In the genomic region with DNA sequence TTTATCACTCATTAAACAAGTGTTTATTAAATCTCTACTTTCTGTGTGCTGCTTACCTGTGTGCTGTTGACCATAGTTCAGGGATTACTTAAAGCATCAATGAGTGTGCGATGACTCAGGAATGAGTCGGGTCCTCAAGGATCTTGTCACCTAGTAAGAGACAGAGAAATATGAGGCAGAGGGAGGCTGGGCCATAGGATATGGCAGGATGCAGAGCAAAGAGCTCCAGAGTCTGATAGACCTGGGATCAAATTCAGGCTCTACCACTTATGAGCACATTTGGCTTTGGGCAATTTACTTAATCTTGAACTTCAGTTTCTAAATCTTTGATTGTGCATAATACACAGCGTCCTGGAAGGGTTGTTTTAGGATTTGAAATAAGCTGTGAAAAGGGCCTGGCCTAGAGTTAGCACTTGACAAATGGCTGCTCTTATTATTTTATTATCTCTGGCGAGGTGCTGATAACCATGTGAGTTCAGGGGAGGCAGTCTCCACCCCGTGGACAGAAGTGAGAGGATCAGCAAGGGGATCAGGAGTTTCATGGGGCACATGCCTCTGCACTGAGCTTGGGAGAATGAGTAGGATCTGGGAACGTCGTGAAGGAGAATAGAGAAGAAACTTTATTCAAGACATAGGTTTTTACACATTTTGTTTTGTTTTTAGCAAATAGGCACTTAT, we compare ENCODE assay signal across 13 cellular contexts.
A peak's percentile ranks its signal among the peaks of the same experiment; 100 is the strongest.
DNase-seq lines count a peak whose midpoint lies in the region; ATAC-seq and TF ChIP-seq lines count a peak whose summit lies in the region.
"Had no signal": no experiment of that assay in that cellular context is flagged by ENCODE, and none has a peak within 500 bp of the region (broad histone marks: within the 10 kb centered on the region; RNA-seq: fewer than 3 reads in every experiment).

No MANE protein-coding gene starts in this region.

- H3K27me3 Mint-ChIP-seq in HFFc6 (ENCODE audit: insufficient read depth): no peaks in the 10 kb centered on the region; the same call in 1 of the 2 replicates

- DNase-seq in BE2C: no peak
- peak; percentile 12 for DNase-seq in HFFc6
- peak; percentile 29 for DNase-seq in amniotic epithelial cell (ENCODE audit: low read depth)
- peak; percentile 15 to 34 for DNase-seq in left colon
- DNase-seq in effector memory CD4-positive, alpha-beta T cell: no peak
- DNase-seq: activated CD4-positive, CD25-positive, alpha-beta regulatory T cell treated with anti-CD3 and anti-CD28 coated beads, Interleukin-2, amount 50 U/mL, for 72 hours; activated naive CD8-positive, alpha-beta T cell treated with anti-CD3 and anti-CD28 coated beads, Interleukin-2, amount 10 ng/mL, durations not matched to agents 7 days and 5 days; lower lobe of right lung; MG63; stimulated activated CD8-positive, alpha-beta memory T cell treated with anti-CD3 and anti-CD28 coated beads, Interleukin-4, amount 100 ng/mL, for 48 hours had no signal

- H3K4me3 ChIP-seq in BE2C (ENCODE audit: low read depth, low read length): no peak overlapping the region
- no peak overlapping the region for H3K4me3 ChIP-seq in effector memory CD4-positive, alpha-beta T cell (ENCODE audit: insufficient read depth, low read depth, low read length, poor library complexity, severe bottlenecking)
- H3K4me3 ChIP-seq: lower lobe of right lung, MG63 had no signal

- H3K4me1 ChIP-seq in BE2C: no peaks in the 10 kb centered on the region; the same call in 1 of the 2 replicates
- H3K4me1 ChIP-seq in effector memory CD4-positive, alpha-beta T cell (ENCODE audit: control insufficient read depth, insufficient read depth, low read length, poor library complexity, severe bottlenecking): no peaks in the 10 kb centered on the region
- H3K4me1 ChIP-seq: lower lobe of right lung had no signal

- no peak overlapping the region for H3K4me3 Mint-ChIP-seq in HFFc6
- H3K4me3 Mint-ChIP-seq: activated naive CD8-positive, alpha-beta T cell treated with anti-CD3 and anti-CD28 coated beads, Interleukin-2, amount 10 ng/mL, durations not matched to agents 7 days and 5 days had no signal

- intact Hi-C loops in left colon (cut with DNase I, micrococcal nuclease): no loop called here

- no peaks in the 10 kb centered on the region for H3K36me3 ChIP-seq in BE2C
- no peaks in the 10 kb centered on the region for H3K36me3 ChIP-seq in effector memory CD4-positive, alpha-beta T cell (ENCODE audit: control insufficient read depth, insufficient read depth, low read length)
- H3K36me3 ChIP-seq: lower lobe of right lung, MG63 had no signal

- no peaks in the 10 kb centered on the region for H3K36me3 Mint-ChIP-seq in HFFc6 (ENCODE audit: low read depth)
- H3K36me3 Mint-ChIP-seq: activated naive CD8-positive, alpha-beta T cell treated with anti-CD3 and anti-CD28 coated beads, Interleukin-2, amount 10 ng/mL, durations not matched to agents 7 days and 5 days had no signal

- H3K27me3 ChIP-seq in BE2C: no peaks in the 10 kb centered on the region
- no peaks in the 10 kb centered on the region for H3K27me3 ChIP-seq in effector memory CD4-positive, alpha-beta T cell (replicated peaks; ENCODE audit: control insufficient read depth, insufficient read depth, low read length, poor library complexity, severe bottlenecking)
- H3K27me3 ChIP-seq: MG63 had no signal

- ATAC-seq in left colon (peak; percentile 53), HG02642 (IDR thresholded peaks at IDR 0.05; ENCODE audit: poor library complexity, unreplicated experiment) (no peak), GM19452 (IDR thresholded peaks at IDR 0.05; ENCODE audit: unreplicated experiment) (no peak), GM18867 (IDR thresholded peaks at IDR 0.05; ENCODE audit: unreplicated experiment) (no peak)

- peak; percentile 31; the same call in 1 of the 2 replicates for TF ChIP-seq CTCF in BE2C (IDR thresholded peaks at IDR 0.05; ENCODE audit: low read depth, low read length)
- TF ChIP-seq CTCF in HFFc6 (IDR thresholded peaks at IDR 0.05): no peak

- H3K9me3 ChIP-seq in BE2C: no peaks in the 10 kb centered on the region
- H3K9me3 ChIP-seq in effector memory CD4-positive, alpha-beta T cell (ENCODE audit: control insufficient read depth, low read length): no peaks in the 10 kb centered on the region
- H3K9me3 ChIP-seq: lower lobe of right lung, MG63 had no signal

- H3K9me3 Mint-ChIP-seq in HFFc6: no peaks in the 10 kb centered on the region
- H3K9me3 Mint-ChIP-seq: activated naive CD8-positive, alpha-beta T cell treated with anti-CD3 and anti-CD28 coated beads, Interleukin-2, amount 10 ng/mL, durations not matched to agents 7 days and 5 days had no signal

- H3K27ac ChIP-seq in effector memory CD4-positive, alpha-beta T cell (ENCODE audit: insufficient read depth, low read length, poor library complexity, severe bottlenecking): no peak overlapping the region
- H3K27ac ChIP-seq: lower lobe of right lung had no signal

- peaks cover 31% of the 10 kb centered on the region for H3K4me1 Mint-ChIP-seq in HFFc6 (ENCODE audit: low read depth)
- H3K4me1 Mint-ChIP-seq: activated naive CD8-positive, alpha-beta T cell treated with anti-CD3 and anti-CD28 coated beads, Interleukin-2, amount 10 ng/mL, durations not matched to agents 7 days and 5 days had no signal

- no peak overlapping the region for H3K27ac Mint-ChIP-seq in HFFc6
- H3K27ac Mint-ChIP-seq: activated naive CD8-positive, alpha-beta T cell treated with anti-CD3 and anti-CD28 coated beads, Interleukin-2, amount 10 ng/mL, durations not matched to agents 7 days and 5 days had no signal

Comparison
In these comparisons a context has a peak if more than half of its experiments do, and no peak if none do; other contexts are left out.
1. DNase-seq: peak in HFFc6 (single experiment), amniotic epithelial cell (single experiment) and left colon (2 of 2); none in BE2C (single experiment) and effector memory CD4-positive, alpha-beta T cell (0 of 3).